ENCODE assay signal across 8 cellular contexts in the genomic region with DNA sequence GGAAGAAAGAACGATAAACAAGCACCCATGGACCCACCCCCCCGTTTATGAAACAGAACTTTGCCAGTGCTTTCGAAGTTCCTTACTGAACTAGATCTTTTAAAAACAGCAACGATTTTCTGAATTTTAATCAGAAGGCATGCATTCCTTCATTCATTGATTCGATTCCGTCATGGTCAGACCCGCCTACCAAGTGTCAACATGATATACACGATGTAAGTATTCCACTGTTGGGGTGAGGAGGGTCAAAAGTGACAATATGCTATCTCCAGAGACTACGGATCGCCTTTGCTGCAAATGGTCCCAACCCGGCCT. TPM values are rescaled to one million over a fixed set of nuclear protein-coding genes. Genes with fewer than 3 reads are reported as not detected.
DNase-seq lines count a peak whose midpoint lies in the region; ATAC-seq and TF ChIP-seq lines count a peak whose summit lies in the region.

No MANE protein-coding gene starts in this region.

- peak overlapping the region; percentile 34 for H3K4me3 ChIP-seq in CD8-positive, alpha-beta memory T cell (ENCODE audit: low read length)
- H3K4me3 ChIP-seq in Panc1 (ENCODE audit: low read depth in 2 of 2, low read length in 2 of 2) (peak overlapping the region; percentile 75 to 88), ovary (peak overlapping the region; percentile 89)

- no peak overlapping the region for H3K27ac Mint-ChIP-seq in CD8-positive, alpha-beta memory T cell

- H3K36me3 ChIP-seq in CD8-positive, alpha-beta memory T cell (ENCODE audit: insufficient read depth, low read length) = no peaks in the 10 kb centered on the region
- no peaks in the 10 kb centered on the region for H3K36me3 ChIP-seq in Panc1 (ENCODE audit: control insufficient read depth, insufficient read depth, low read length)
- no peaks in the 10 kb centered on the region for H3K36me3 ChIP-seq in ovary

- TF ChIP-seq POLR2A in ovary (IDR thresholded peaks at IDR 0.05) = no peak

- no peaks in the 10 kb centered on the region for H3K36me3 Mint-ChIP-seq in CD8-positive, alpha-beta memory T cell

- intact Hi-C loops in Panc1 (cut with micrococcal nuclease; ENCODE audit: unreplicated experiment) (loop anchor here (5.0 to 10.0 kb wide), 3 partner anchors 133 to 300 kb away; no protein-coding TSS in a partner anchor), ovary (cut with DNase I) (loop anchor here in 3 of 4 donors (5.0 to 10.0 kb wide), 5 partner anchors 130 to 310 kb away; no protein-coding TSS in a partner anchor)

- H3K9me3 Mint-ChIP-seq in CD8-positive, alpha-beta memory T cell = no peaks in the 10 kb centered on the region

- H3K27me3 Mint-ChIP-seq in CD8-positive, alpha-beta memory T cell = peaks cover 24 to 68% of the 10 kb centered on the region in 2 donors

- WGBS in ovary, 3 donors = 2% methylated on average over 11 of the region's 11 CpGs

- H3K9me3 ChIP-seq in CD8-positive, alpha-beta memory T cell (ENCODE audit: low read length) = no peaks in the 10 kb centered on the region
- no peaks in the 10 kb centered on the region for H3K9me3 ChIP-seq in Panc1 (ENCODE audit: control insufficient read depth, insufficient read depth, low read depth, low read length)
- H3K9me3 ChIP-seq in ovary = no peaks in the 10 kb centered on the region

- no peak for TF ChIP-seq EP300 in ovary (IDR thresholded peaks at IDR 0.05)

- peak overlapping the region; percentile 63 to 89 (median 71) for H3K4me3 Mint-ChIP-seq in CD8-positive, alpha-beta memory T cell

- CTCF ChIA-PET in CD8-positive, alpha-beta memory T cell (lab: Charles Lee) = no interaction called here
- CTCF ChIA-PET in Panc1 (lab: Charles Lee) = no interaction called here
- CTCF ChIA-PET in HEK293T (lab: Yijun Ruan, JAX) = no interaction called here

- no TSS peak for BruUV-seq in Panc1 (replicated peaks; lab: Mats Ljungman, UMichigan)

- POLR2A ChIA-PET in CD8-positive, alpha-beta memory T cell (lab: Charles Lee) = no interaction called here
- POLR2A ChIA-PET in Panc1 (lab: Charles Lee) (no interaction called here), HEK293T (lab: Yijun Ruan, JAX) (interaction anchor here (1.4 kb wide), 1 partner anchor 72 kb away, joined by 6 read pairs; no protein-coding TSS in a partner anchor)

- ATAC-seq in Panc1 = no peak
- ATAC-seq in HG02885 (IDR thresholded peaks at IDR 0.05; ENCODE audit: poor library complexity, unreplicated experiment) = no peak

- no peaks in the 10 kb centered on the region for H3K4me1 ChIP-seq in CD8-positive, alpha-beta memory T cell (ENCODE audit: insufficient read depth, low read length)
- H3K4me1 ChIP-seq in Panc1 (ENCODE audit: control insufficient read depth, insufficient read depth, low read length) = peaks cover 13% of the 10 kb centered on the region
- peaks cover 4% of the 10 kb centered on the region for H3K4me1 ChIP-seq in ovary (ENCODE audit: insufficient read depth)

- TF ChIP-seq CTCF in Panc1 (IDR thresholded peaks at IDR 0.05) (no peak), ovary (IDR thresholded peaks at IDR 0.05) (no peak)

- DNase-seq in CD8-positive, alpha-beta memory T cell = no peak
- DNase-seq in Panc1 (ENCODE audit: low read depth, low spot score) (no peak), epithelial cell of prostate (ENCODE audit: low read depth, low spot score) (no peak), ovary (no peak), 8988T (no peak), HEK293T (ENCODE audit: extremely low spot score) (no peak)
- no peak for DNase-seq in activated CD4-positive, alpha-beta T cell treated with anti-CD3 and anti-CD28 coated beads for 1 hour

- peaks cover 4 to 20% (median 9%) of the 10 kb centered on the region in 3 donors for H3K4me1 Mint-ChIP-seq in CD8-positive, alpha-beta memory T cell

- H3K27me3 ChIP-seq in CD8-positive, alpha-beta memory T cell (ENCODE audit: insufficient read depth, low read length, poor library complexity, severe bottlenecking) = peaks cover 12% of the 10 kb centered on the region
- H3K27me3 ChIP-seq in Panc1 (ENCODE audit: control insufficient read depth, insufficient read depth, low read length) (no peaks in the 10 kb centered on the region), ovary (no peaks in the 10 kb centered on the region)

- in situ Hi-C loops in Panc1 (cut with HindIII; ENCODE audit: low pct_unique_long_range_greater_than_20kb, low sequenced_read_pairs) = no loop called here

- H3K27ac ChIP-seq in CD8-positive, alpha-beta memory T cell (ENCODE audit: low read depth, low read length) = no peak overlapping the region
- H3K27ac ChIP-seq in Panc1 (ENCODE audit: low read length) (peak overlapping the region; percentile 82), epithelial cell of prostate (peak overlapping the region; percentile 80), ovary (peak overlapping the region in 1 of 2 donors; percentile 89)

TF ChIP-seq in HEK293T, 16 proteins besides CTCF, POLR2A, EP300 and RAD21:
- TF ChIP-seq LEF1 (IDR thresholded peaks at IDR 0.05; ENCODE audit: borderline replicate concordance) (no peak), FOXA1 (IDR thresholded peaks at IDR 0.05) (no peak), FOXM1 (IDR thresholded peaks at IDR 0.05; ENCODE audit: borderline replicate concordance) (no peak), BHLHE40 (IDR thresholded peaks at IDR 0.05; ENCODE audit: borderline replicate concordance) (no peak), SUZ12 (IDR thresholded peaks at IDR 0.05) (no peak), CTBP1 (IDR thresholded peaks at IDR 0.05; ENCODE audit: borderline replicate concordance) (no peak), ZNF384 (IDR thresholded peaks at IDR 0.05) (no peak), FOXK2 (IDR thresholded peaks at IDR 0.05) (no peak), HDGF (IDR thresholded peaks at IDR 0.05; ENCODE audit: borderline replicate concordance) (no peak), NFRKB (IDR thresholded peaks at IDR 0.05) (no peak), TARDBP (IDR thresholded peaks at IDR 0.05) (no peak)

RNA-seq across cellular contexts. Expression of a gene that starts 0.3 kb away (rescaled TPM):
- under 1 TPM; 0.58 to 0.59 TPM for total RNA-seq in CD8-positive, alpha-beta memory T cell
- 0.05 TPM for polyA plus RNA-seq in CD8-positive, alpha-beta memory T cell
- total RNA-seq in Panc1 (2021; ENCODE audit: unreplicated experiment) (33.6 TPM), ovary (10 to 100 TPM; 30.3 to 89.1 (median 53.6) TPM)
- polyA plus RNA-seq in Panc1 (2012; ENCODE audit: insufficient read length) = 17.2 TPM
- 10 to 100 TPM; 37.9 to 42.0 TPM for polyA plus RNA-seq in ovary

Comparison
In these comparisons a context has a peak if more than half of its experiments do, and no peak if none do; other contexts are left out.
1. H3K4me3 ChIP-seq: peak in every context shown above with its lines; median percentile 89 in ovary; 82 in Panc1; 34 in CD8-positive, alpha-beta memory T cell.
2. RNA of a gene that starts 0.3 kb away (total RNA-seq): 30.3 to 89.1 TPM in ovary and 33.6 TPM in Panc1 (single experiment); 0.58 to 0.59 TPM in CD8-positive, alpha-beta memory T cell; every median in the first group is over 10 times any median in the second.